23 cellular contexts compared by ENCODE assay signal in the genomic region with DNA sequence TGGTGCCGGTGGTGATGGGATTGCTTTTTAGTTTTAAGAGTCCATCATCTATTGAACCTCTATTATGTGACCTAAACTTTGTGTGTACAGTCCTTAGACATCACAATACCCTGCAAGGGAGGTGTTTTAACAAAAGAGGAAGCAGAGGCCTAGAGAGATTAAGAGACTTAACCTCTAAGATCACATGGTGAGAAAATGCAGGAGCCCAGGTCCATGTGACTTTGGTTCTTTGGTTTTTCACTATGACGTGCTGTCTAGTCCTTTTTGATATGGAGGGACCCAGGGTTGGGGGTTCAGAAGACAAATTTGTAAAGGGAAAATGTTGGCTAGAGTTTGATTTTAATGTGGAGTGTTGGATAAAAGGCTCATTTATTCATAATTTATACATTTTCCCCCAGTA. TPM values are rescaled to one million over a fixed set of nuclear protein-coding genes. Genes with fewer than 3 reads are reported as not detected.
A peak's percentile ranks its signal among the peaks of the same experiment; 100 is the strongest.
DNase-seq lines count a peak whose midpoint lies in the region; ATAC-seq, FAIRE-seq and TF ChIP-seq lines count a peak whose summit lies in the region.
"Had no signal": no experiment of that assay in that cellular context is flagged by ENCODE, and none has a peak within 500 bp of the region (broad histone marks: within the 10 kb centered on the region; RNA-seq: fewer than 3 reads in every experiment).

No MANE protein-coding gene starts in this region.

- H3K79me2 ChIP-seq in GM12878 (ENCODE audit: control insufficient read depth, insufficient read depth, low read length): no peaks in the 10 kb centered on the region

- TF ChIP-seq POLR2A in GM12878 (IDR thresholded peaks at IDR 0.05; ENCODE audit: low read depth, low read length): no peak
- TF ChIP-seq POLR2A in GM12892 (IDR thresholded peaks at IDR 0.05; ENCODE audit: low read depth, low read length): no peak
- TF ChIP-seq POLR2A in tibial nerve (IDR thresholded peaks at IDR 0.05): no peak

- no peaks in the 10 kb centered on the region for H3K9me3 ChIP-seq in GM12878 (replicated peaks; ENCODE audit: control insufficient read depth, insufficient read depth, low read length)
- H3K9me3 ChIP-seq in tibial nerve: no peaks in the 10 kb centered on the region
- H3K9me3 ChIP-seq: BLaER1 treated with 17β-estradiol and CSF1 and Interleukin-3, amounts not matched to agents 10 nM and 100 nM had no signal

- H3K4me2 ChIP-seq in GM12878 (ENCODE audit: control insufficient read depth, insufficient read depth): no peak overlapping the region
- H3K4me2 ChIP-seq: BLaER1 treated with 17β-estradiol and CSF1 and Interleukin-3, amounts not matched to agents 10 nM and 100 nM; GM23338 had no signal

- WGBS in GM12878 (ENCODE audit: insufficient coverage, insufficient replicate concordance, low lambda C conversion rate, missing lambda C conversion rate): 29% methylated on average over 2 of the region's 2 CpGs
- WGBS in tibial nerve, 2 donors: 79% methylated on average over 2 of the region's 2 CpGs

- TF ChIP-seq CTCF in GM12878 (IDR thresholded peaks at IDR 0.05 in 2 of 3, conservative IDR thresholded peaks at IDR 0.05 in 1 of 3; ENCODE audit: control insufficient read depth in 2 of 3, extremely low read depth in 1 of 3, insufficient read depth in 1 of 3, low read depth in 3 of 3, low read length in 3 of 3): no peak
- TF ChIP-seq CTCF in tibial nerve (IDR thresholded peaks at IDR 0.05): no peak

- DNase-seq in GM19239 (ENCODE audit: insufficient read length, low spot score) (no peak), Kasumi-1 (lab: John Stamatoyannopoulos, UW) (peak; percentile 63 to 74), SKM-1 (lab: John Stamatoyannopoulos, UW; ENCODE audit: unreplicated experiment) (peak; percentile 32), GM12878 (ENCODE audit: low read depth, low spot score) (no peak), GM12892 (ENCODE audit: insufficient read length) (no peak), tibial nerve (ENCODE audit: low spot score in 2 of 2) (no peak), NCI-H748 treated with DMSO at 0.1 percent for 48 hours (lab: John Stamatoyannopoulos, UW) (no peak)
- DNase-seq: CD8-positive, alpha-beta memory T cell; DMS79; NCI-H1417 treated with DMSO at 0.1 percent for 48 hours; NCI-H187 treated with DMSO at 0.1 percent for 48 hours; NCI-H446; NCI-H69; PC-3; RPMI8226; SHP77 treated with DMSO at 0.1 percent for 48 hours; SW 1271; T-helper 2 cell had no signal

- H3K27me3 ChIP-seq in GM12878 (replicated peaks in 1 of 2; ENCODE audit: control insufficient read depth in 2 of 2, insufficient read depth in 2 of 2, low read length in 1 of 2): 0 out of 4 replicates have a peak, but pooled peaks cover 0 to 3% of the 10 kb centered on the region in 2 experiments
- H3K27me3 ChIP-seq in tibial nerve: no peaks in the 10 kb centered on the region
- H3K27me3 ChIP-seq: BLaER1 treated with 17β-estradiol and CSF1 and Interleukin-3, amounts not matched to agents 10 nM and 100 nM had no signal

- in situ Hi-C loops in GM12878 (cut with MboI): no loop called here

- peak; percentile 68 for FAIRE-seq in GM19239 (lab: Jason Lieb, UNC)
- FAIRE-seq in GM12878 (lab: Jason Lieb, UNC): no peak
- FAIRE-seq in GM12892 (lab: Jason Lieb, UNC): no peak
- FAIRE-seq: TTC549 had no signal

- H3K36me3 ChIP-seq in GM12878 (ENCODE audit: control insufficient read depth in 2 of 2, insufficient read depth in 2 of 2, low read length in 1 of 2) (no peaks in the 10 kb centered on the region), tibial nerve (no peaks in the 10 kb centered on the region)

- no peak for TF ChIP-seq RAD21 in GM12878 (IDR thresholded peaks at IDR 0.05; ENCODE audit: insufficient read depth, low read depth, low read length)

- RAD21 ChIA-PET in GM12878 (lab: Charles Lee; ENCODE audit: unreplicated experiment): no interaction called here

- CTCF ChIA-PET in GM12878 (lab: Yijun Ruan, JAX): no interaction called here

- ATAC-seq in GM12878 (peak; percentile 62), HG03196 (IDR thresholded peaks at IDR 0.05; ENCODE audit: unreplicated experiment) (no peak)
- ATAC-seq: GM23338, HCT116, PC-3 had no signal

- POLR2A ChIA-PET in GM12878 (lab: Charles Lee): no interaction called here

- no peak overlapping the region for H2AFZ ChIP-seq in GM12878 (ENCODE audit: control insufficient read depth, low read depth, low read length)
- H2AFZ ChIP-seq: GM23338 had no signal

- intact Hi-C loops in GM12878 (cut with micrococcal nuclease; ENCODE audit: unreplicated experiment): no loop called here

- BruUV-seq in GM12878 (replicated peaks; lab: Mats Ljungman, UMichigan): no TSS peak

- H3K9ac ChIP-seq in GM12878 (ENCODE audit: control insufficient read depth, insufficient read depth, low read length): no peak overlapping the region
- H3K9ac ChIP-seq: BLaER1 treated with 17β-estradiol and CSF1 and Interleukin-3, amounts not matched to agents 10 nM and 100 nM had no signal

- SMC1A ChIA-PET in GM12878 (lab: Charles Lee; ENCODE audit: uncharacterized antibody, unreplicated experiment): no interaction called here

- TF ChIP-seq EP300 in GM12878 (IDR thresholded peaks at IDR 0.05; ENCODE audit: borderline replicate concordance in 1 of 2, control insufficient read depth in 1 of 2, low read depth in 2 of 2, low read length in 2 of 2) (no peak), tibial nerve (IDR thresholded peaks at IDR 0.05) (no peak)

- H3K4me3 ChIP-seq in GM12878 (no peak overlapping the region), tibial nerve (no peak overlapping the region)
- H3K4me3 ChIP-seq: BLaER1 treated with 17β-estradiol and CSF1 and Interleukin-3, amounts not matched to agents 10 nM and 100 nM; GM23338 had no signal

- H3K27ac ChIP-seq in GM12878 (ENCODE audit: control insufficient read depth, insufficient read depth) (no peak overlapping the region), tibial nerve (no peak overlapping the region)
- H3K27ac ChIP-seq: BLaER1 treated with 17β-estradiol and CSF1 and Interleukin-3, amounts not matched to agents 10 nM and 100 nM had no signal

- H3K4me1 ChIP-seq in GM12878 (ENCODE audit: control insufficient read depth, insufficient read depth, low read length): no peaks in the 10 kb centered on the region
- no peaks in the 10 kb centered on the region for H3K4me1 ChIP-seq in tibial nerve

- no peaks in the 10 kb centered on the region for H4K20me1 ChIP-seq in GM12878 (ENCODE audit: control insufficient read depth, insufficient read depth)
- H4K20me1 ChIP-seq: BLaER1 treated with 17β-estradiol and CSF1 and Interleukin-3, amounts not matched to agents 10 nM and 100 nM had no signal

TF ChIP-seq in GM12878, 131 proteins besides CTCF, POLR2A, EP300 and RAD21 (continues in another document):
- TF ChIP-seq, protein P1, sequence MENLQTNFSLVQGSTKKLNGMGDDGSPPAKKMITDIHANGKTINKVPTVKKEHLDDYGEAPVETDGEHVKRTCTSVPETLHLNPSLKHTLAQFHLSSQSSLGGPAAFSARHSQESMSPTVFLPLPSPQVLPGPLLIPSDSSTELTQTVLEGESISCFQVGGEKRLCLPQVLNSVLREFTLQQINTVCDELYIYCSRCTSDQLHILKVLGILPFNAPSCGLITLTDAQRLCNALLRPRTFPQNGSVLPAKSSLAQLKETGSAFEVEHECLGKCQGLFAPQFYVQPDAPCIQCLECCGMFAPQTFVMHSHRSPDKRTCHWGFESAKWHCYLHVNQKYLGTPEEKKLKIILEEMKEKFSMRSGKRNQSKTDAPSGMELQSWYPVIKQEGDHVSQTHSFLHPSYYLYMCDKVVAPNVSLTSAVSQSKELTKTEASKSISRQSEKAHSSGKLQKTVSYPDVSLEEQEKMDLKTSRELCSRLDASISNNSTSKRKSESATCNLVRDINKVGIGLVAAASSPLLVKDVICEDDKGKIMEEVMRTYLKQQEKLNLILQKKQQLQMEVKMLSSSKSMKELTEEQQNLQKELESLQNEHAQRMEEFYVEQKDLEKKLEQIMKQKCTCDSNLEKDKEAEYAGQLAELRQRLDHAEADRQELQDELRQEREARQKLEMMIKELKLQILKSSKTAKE (IDR thresholded peaks at IDR 0.05; ENCODE audit: low read depth, poor library complexity, severe bottlenecking): peak; percentile 66
- TF ChIP-seq SPI1 (IDR thresholded peaks at IDR 0.05; ENCODE audit: borderline replicate concordance, insufficient read depth, low read depth, low read length): peak; percentile 28; the same call in 1 of the 2 replicates
- no peak for TF ChIP-seq KDM1A (IDR thresholded peaks at IDR 0.05; ENCODE audit: borderline replicate concordance)
- peak; percentile 68; the same call in 1 of the 2 replicates for TF ChIP-seq ATF7 (IDR thresholded peaks at IDR 0.05; ENCODE audit: low read depth)

RNA-seq across cellular contexts. Expression of gene TRMT10B, which starts 34.1 kb away (rescaled TPM):
- 16.8 and 18.8 TPM in 2 replicates for total RNA-seq in GM12878 (2013; cell fraction: nucleolus; rRNA removed)
- total RNA-seq in GM12878 (2014; rRNA removed) (3.2 and 3.7 TPM in 2 replicates), GM12878 (2014; rRNA removed; fragmentation: Illumina TruSeq; extraction: Trizol) (5.5 and 5.9 TPM in 2 replicates), GM12878 (2021) (4.7 and 5.9 TPM in 2 replicates), tibial nerve (10 to 100 TPM; 10.2 to 27.5 (median 12.3) TPM)
- 8.9 TPM for polyA plus RNA-seq in GM12878 (2011; ENCODE audit: low read depth)
- polyA plus RNA-seq in GM12878 (2011; rRNA removed) (10.2 and 12.7 TPM in 2 replicates), GM12878 (2014; fragmentation: Illumina TruSeq; extraction: Trizol) (11.7 and 13.0 TPM in 2 replicates), GM12878 (2014; fragmentation: Nextera tagmentation; extraction: Ambion mirVana) (1 to 10 TPM; 5.0 to 7.6 TPM), GM12878 (2014; rRNA removed) (3.9 and 6.0 TPM in 2 replicates), GM12878 (2016; fragmentation: Nextera tagmentation; extraction: Ambion mirVana) (1 to 10 TPM; 8.6 TPM)
- polyA plus RNA-seq in GM12878 (2011; cell fraction: cytosol; rRNA removed): 6.4 and 6.9 TPM in 2 replicates
- polyA plus RNA-seq in GM12878 (2011; cell fraction: nucleus; rRNA removed): 7.8 and 8.7 TPM in 2 replicates
- 8.3 and 9.0 TPM in 2 replicates for polyA plus RNA-seq in GM12878 (2012)
- polyA minus RNA-seq in GM12878 (2011; rRNA and poly(A)+ RNA removed): 3.7 and 5.4 TPM in 2 replicates
- polyA minus RNA-seq in GM12878 (2011; cell fraction: cytosol; rRNA and poly(A)+ RNA removed): 1.6 and 2.5 TPM in 2 replicates
- polyA minus RNA-seq in GM12878 (2011; cell fraction: nucleus; rRNA and poly(A)+ RNA removed): 4.4 and 6.4 TPM in 2 replicates
- polyA plus RNA-seq in GM12892 (2012; ENCODE audit: missing spikeins): 8.0 TPM

Comparison
In these comparisons a context has a peak if more than half of its experiments do, and no peak if none do; other contexts are left out.
1. DNase-seq: peak in Kasumi-1 (2 of 2) and SKM-1 (single experiment); none in GM19239 (single experiment), GM12878 (single experiment), GM12892 (single experiment), tibial nerve (0 of 2) and NCI-H748 treated with DMSO at 0.1 percent for 48 hours (single experiment).